In the genomic region with DNA sequence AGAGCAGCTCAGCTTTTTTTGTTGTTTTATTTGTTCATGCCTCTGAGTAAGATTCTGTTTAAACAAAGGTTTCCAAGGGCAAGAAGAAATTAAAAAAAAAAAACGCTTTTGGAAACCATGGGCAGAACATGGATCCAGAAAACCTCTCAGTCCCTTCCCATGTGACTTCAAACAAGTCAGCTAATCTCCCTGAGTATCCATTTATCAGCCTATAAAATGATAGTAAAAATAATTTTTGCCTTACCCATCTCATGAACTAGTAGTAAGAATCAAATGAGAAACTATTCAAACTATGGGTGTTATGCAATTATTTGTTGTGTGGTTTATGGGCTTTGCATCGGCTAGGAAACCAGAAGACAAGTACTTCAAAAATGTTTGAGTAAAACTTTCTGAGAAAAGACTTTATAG, we compare ENCODE assay signal across 16 cellular contexts. TPM values are rescaled to one million over a fixed set of nuclear protein-coding genes. Genes with fewer than 3 reads are reported as not detected.
DNase-seq lines count a peak whose midpoint lies in the region; ATAC-seq and TF ChIP-seq lines count a peak whose summit lies in the region.
"Had no signal": no experiment of that assay in that cellular context is flagged by ENCODE, and none has a peak within 500 bp of the region (broad histone marks: within the 10 kb centered on the region; RNA-seq: fewer than 3 reads in every experiment).

No MANE protein-coding gene starts in this region.

- H3K9me3 ChIP-seq in mammary epithelial cell (replicated peaks; ENCODE audit: insufficient read depth, low read length), result no peaks in the 10 kb centered on the region
- no peaks in the 10 kb centered on the region for H3K9me3 ChIP-seq in left lung
- H3K9me3 ChIP-seq in thyroid gland, result no peaks in the 10 kb centered on the region

- H3K4me2 ChIP-seq in mammary epithelial cell (ENCODE audit: insufficient read depth, low read depth, low read length), result no peak overlapping the region

- H3K27ac ChIP-seq in mammary epithelial cell (ENCODE audit: insufficient read depth, low read depth, low read length), result no peak overlapping the region
- H3K27ac ChIP-seq in left lung, result peak overlapping the region; percentile 55 to 61
- peak overlapping the region in 2 of 3 donors; percentile 7 to 12 for H3K27ac ChIP-seq in thyroid gland
- H3K27ac ChIP-seq: SK-N-MC had no signal

- ATAC-seq in left lung (peak; percentile 49), GM18861 (IDR thresholded peaks at IDR 0.05; ENCODE audit: unreplicated experiment) (no peak)
- ATAC-seq: stimulated activated memory B cell treated with anti-CD40 and anti-IgM and Interleukin-4, amounts not matched to agents 10 μg/mL and 1 μg/mL and 100 μg/mL, for 72 hours had no signal

- H3K4me3 ChIP-seq in mammary epithelial cell (replicated peaks in 1 of 3; ENCODE audit: insufficient read depth in 1 of 3, low read depth in 2 of 3, low read length in 3 of 3) (no peak overlapping the region), left lung (no peak overlapping the region), thyroid gland (replicated peaks in 1 of 3) (no peak overlapping the region)
- H3K4me3 ChIP-seq: SK-N-MC had no signal

- dilution Hi-C loops in mammary epithelial cell (cut with HindIII; ENCODE audit: low sequenced_read_pairs), result no loop called here

- CTCF ChIA-PET in mammary epithelial cell (lab: Charles Lee; ENCODE audit: low non-redundant PET), result no interaction called here
- CTCF ChIA-PET in HEK293T (lab: Yijun Ruan, JAX), result interaction anchor here (0.5 kb wide), 1 partner anchor 487 kb away, joined by 9 read pairs; no protein-coding TSS in a partner anchor

- H3K4me1 ChIP-seq in mammary epithelial cell (ENCODE audit: insufficient read depth, low read length), result peaks cover 23% of the 10 kb centered on the region
- H3K4me1 ChIP-seq in left lung, result peaks cover 19 to 31% of the 10 kb centered on the region in 2 donors
- H3K4me1 ChIP-seq in thyroid gland, result peaks cover 18 to 19% of the 10 kb centered on the region in 2 donors

- TF ChIP-seq CTCF in mammary epithelial cell (conservative IDR thresholded peaks at IDR 0.05 in 1 of 2, IDR thresholded peaks at IDR 0.05 in 1 of 2; ENCODE audit: extremely low read depth in 1 of 2, insufficient read depth in 1 of 2, low read depth in 1 of 2, low read length in 2 of 2), result no peak
- TF ChIP-seq CTCF in left lung (IDR thresholded peaks at IDR 0.05), result no peak
- no peak for TF ChIP-seq CTCF in thyroid gland (IDR thresholded peaks at IDR 0.05)

- TF ChIP-seq POLR2A in thyroid gland (IDR thresholded peaks at IDR 0.05), result no peak

- H3K36me3 ChIP-seq in mammary epithelial cell (ENCODE audit: insufficient read depth, low read length), result no peaks in the 10 kb centered on the region
- no peaks in the 10 kb centered on the region for H3K36me3 ChIP-seq in left lung
- H3K36me3 ChIP-seq in thyroid gland, result no peaks in the 10 kb centered on the region

- WGBS in mammary epithelial cell (ENCODE audit: low coverage, missing lambda C conversion rate), result 19% methylated on average over 2 of the region's 2 CpGs
- WGBS in thyroid gland, 2 donors, result 8 to 12% methylated on average over 2 of the region's 2 CpGs

- H3K27me3 ChIP-seq in mammary epithelial cell (ENCODE audit: insufficient read depth, low read length) (no peaks in the 10 kb centered on the region), left lung (no peaks in the 10 kb centered on the region), thyroid gland (no peaks in the 10 kb centered on the region)

- in situ Hi-C loops in mammary epithelial cell (cut with MboI; ENCODE audit: low sequenced_read_pairs in 2 of 2), result no loop called here

- BruUV-seq in mammary epithelial cell (replicated peaks; lab: Mats Ljungman, UMichigan), result no TSS peak

- POLR2A ChIA-PET in HEK293T (lab: Yijun Ruan, JAX), result interaction anchor here (2.2 kb wide), 1 partner anchor 28 kb away, joined by 9 read pairs; the partner anchor contains the start of gene KITLG

- H3K79me2 ChIP-seq in mammary epithelial cell (ENCODE audit: insufficient read depth, low read length), result peaks cover 92% of the 10 kb centered on the region

- H3K9ac ChIP-seq in mammary epithelial cell (ENCODE audit: insufficient read depth, low read length), result no peak overlapping the region

- no peak overlapping the region for H2AFZ ChIP-seq in mammary epithelial cell (ENCODE audit: low read depth, low read length)

- H4K20me1 ChIP-seq in mammary epithelial cell (ENCODE audit: insufficient read depth, low read length), result no peaks in the 10 kb centered on the region

- DNase-seq in HCEC 1CT (peak; percentile 75), mammary epithelial cell (peak; percentile 23), left lung (no peak), thyroid gland (no peak), HEK293T (ENCODE audit: extremely low spot score) (no peak), head of caudate nucleus (no peak), NCI-H1417 treated with DMSO at 0.1 percent for 48 hours (lab: John Stamatoyannopoulos, UW) (no peak)
- DNase-seq: activated naive CD4-positive, alpha-beta T cell treated with anti-CD3 and anti-CD28 coated beads, Interleukin-2, amount 50 U/mL, for 16 hours; CD4-positive, alpha-beta T cell; GF-D8; MM.1S; NCI-H2171; stimulated activated CD4-positive, alpha-beta T cell treated with anti-CD3 and anti-CD28 coated beads, Interleukin-4, amount 100 ng/mL, for 24 hours had no signal

- intact Hi-C loops in mammary epithelial cell (cut with micrococcal nuclease), result no loop called here
- intact Hi-C loops in left lung (cut with DNase I), result no loop called here
- intact Hi-C loops in thyroid gland (cut with DNase I), result no loop called here
- intact Hi-C loops in head of caudate nucleus (cut with DNase I), result no loop called here

TF ChIP-seq in HEK293T, 16 proteins besides CTCF, POLR2A, EP300 and RAD21:
- TF ChIP-seq FOXM1 (IDR thresholded peaks at IDR 0.05; ENCODE audit: borderline replicate concordance), result no peak
- no peak for TF ChIP-seq FOXK2 (IDR thresholded peaks at IDR 0.05)
- TF ChIP-seq NFRKB (IDR thresholded peaks at IDR 0.05), result no peak
- no peak for TF ChIP-seq HDGF (IDR thresholded peaks at IDR 0.05; ENCODE audit: borderline replicate concordance)
- TF ChIP-seq FOXA1 (IDR thresholded peaks at IDR 0.05), result no peak
- no peak for TF ChIP-seq BHLHE40 (IDR thresholded peaks at IDR 0.05; ENCODE audit: borderline replicate concordance)
- no peak for TF ChIP-seq LEF1 (IDR thresholded peaks at IDR 0.05; ENCODE audit: borderline replicate concordance)
- no peak for TF ChIP-seq SP1 (IDR thresholded peaks at IDR 0.05)
- TF ChIP-seq, protein P1, sequence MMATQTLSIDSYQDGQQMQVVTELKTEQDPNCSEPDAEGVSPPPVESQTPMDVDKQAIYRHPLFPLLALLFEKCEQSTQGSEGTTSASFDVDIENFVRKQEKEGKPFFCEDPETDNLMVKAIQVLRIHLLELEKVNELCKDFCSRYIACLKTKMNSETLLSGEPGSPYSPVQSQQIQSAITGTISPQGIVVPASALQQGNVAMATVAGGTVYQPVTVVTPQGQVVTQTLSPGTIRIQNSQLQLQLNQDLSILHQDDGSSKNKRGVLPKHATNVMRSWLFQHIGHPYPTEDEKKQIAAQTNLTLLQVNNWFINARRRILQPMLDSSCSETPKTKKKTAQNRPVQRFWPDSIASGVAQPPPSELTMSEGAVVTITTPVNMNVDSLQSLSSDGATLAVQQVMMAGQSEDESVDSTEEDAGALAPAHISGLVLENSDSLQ (IDR thresholded peaks at IDR 0.05), result no peak
- no peak for TF ChIP-seq SUZ12 (IDR thresholded peaks at IDR 0.05)
- TF ChIP-seq CTBP1 (IDR thresholded peaks at IDR 0.05; ENCODE audit: borderline replicate concordance), result no peak
- no peak for TF ChIP-seq ZNF384 (IDR thresholded peaks at IDR 0.05)
- no peak for TF ChIP-seq ELF4 (IDR thresholded peaks at IDR 0.05)
- no peak for TF ChIP-seq ARNT (IDR thresholded peaks at IDR 0.05)
- no peak for TF ChIP-seq TARDBP (IDR thresholded peaks at IDR 0.05)
- no peak for TF ChIP-seq L3MBTL2 (conservative IDR thresholded peaks at IDR 0.05)

RNA-seq across cellular contexts. Expression of gene KITLG, which starts 27.6 kb away (rescaled TPM):
- total RNA-seq in mammary epithelial cell (10 to 100 TPM; 26.2 to 45.3 TPM), left lung (10 to 100 TPM; 52.6 to 69.1 TPM), thyroid gland (10 to 100 TPM in 1 of 4 donors, 1 to 10 TPM in 3; 6.8 to 10.3 (median 8.4) TPM)
- polyA plus RNA-seq in mammary epithelial cell, result 15.0 TPM
- polyA minus RNA-seq in mammary epithelial cell, result 30.2 TPM
- total RNA-seq: CD4-positive, alpha-beta T cell had no signal

Comparison
In these comparisons a context has a peak if more than half of its experiments do, and no peak if none do; other contexts are left out.
1. DNase-seq: peak in HCEC 1CT (single experiment) and mammary epithelial cell (single experiment); none in left lung (0 of 2), thyroid gland (0 of 2), HEK293T (single experiment), head of caudate nucleus (0 of 42) and NCI-H1417 treated with DMSO at 0.1 percent for 48 hours (single experiment).